ENCODE assay signal across 24 cellular contexts in the genomic region with DNA sequence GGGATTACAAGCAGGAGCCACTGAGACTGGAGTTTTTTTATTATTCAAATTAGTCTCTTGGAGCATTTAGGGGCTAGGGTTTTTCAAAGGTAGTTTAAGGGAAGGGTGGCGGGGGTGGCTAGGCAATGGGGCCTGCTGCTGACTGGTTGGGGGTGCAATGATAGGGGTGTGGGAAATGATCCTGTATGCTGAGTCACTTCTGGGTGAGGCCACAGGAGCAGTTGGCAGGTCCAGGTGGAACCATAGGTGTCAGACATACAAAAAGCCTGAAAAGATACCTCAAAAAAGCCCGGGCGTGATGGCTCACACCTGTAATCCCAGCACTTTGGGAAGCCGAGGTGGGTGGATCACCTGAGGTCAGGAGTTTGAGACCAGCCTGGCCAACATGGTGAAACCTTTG. TPM values are rescaled to one million over a fixed set of nuclear protein-coding genes. Genes with fewer than 3 reads are reported as not detected.
DNase-seq lines count a peak whose midpoint lies in the region; ATAC-seq, FAIRE-seq and TF ChIP-seq lines count a peak whose summit lies in the region.
"Had no signal": no experiment of that assay in that cellular context is flagged by ENCODE, and none has a peak within 500 bp of the region (broad histone marks: within the 10 kb centered on the region; RNA-seq: fewer than 3 reads in every experiment).

No MANE protein-coding gene starts in this region.

- intact Hi-C loops in K562 (cut with micrococcal nuclease): no loop called here

- H3K4me1 ChIP-seq in K562 (replicated peaks in 1 of 2; ENCODE audit: control insufficient read depth in 2 of 2, insufficient read depth in 2 of 2, low read length in 2 of 2) (peaks cover 38 to 45% of the 10 kb centered on the region in 2 experiments), foreskin keratinocyte (no peaks in the 10 kb centered on the region)
- H3K4me1 ChIP-seq: BE2C had no signal

- 75% methylated on average over 4 of the region's 4 CpGs for WGBS in K562 (ENCODE audit: insufficient coverage, low coverage, missing lambda C conversion rate)

- no peaks in the 10 kb centered on the region for H3K9me3 Mint-ChIP-seq in chondrocyte (ENCODE audit: low read depth)
- H3K9me3 Mint-ChIP-seq in activated CD8-positive, alpha-beta memory T cell treated with anti-CD3 and anti-CD28 coated beads, Interleukin-2, amount 10 ng/mL, durations not matched to agents 7 days and 5 days (ENCODE audit: low read depth): peaks cover 9% of the 10 kb centered on the region

- H3K27ac ChIP-seq in K562 (ENCODE audit: extremely low read depth, low read depth, low read length) (no peak overlapping the region), epithelial cell of prostate (peak overlapping the region; percentile 13), foreskin keratinocyte (no peak overlapping the region)
- H3K27ac ChIP-seq: GM23248 had no signal

- POLR2A ChIA-PET in K562 (lab: Yijun Ruan, JAX): interaction anchor here (0.7 kb wide), 1 partner anchor 61 kb away, joined by 5 read pairs; no protein-coding TSS in a partner anchor

- TF ChIP-seq RAD21 in K562 (CRISPR knock-in tag; conservative IDR thresholded peaks at IDR 0.05 in 1 of 2, IDR thresholded peaks at IDR 0.05 in 1 of 2): no peak

- H3K79me2 ChIP-seq in K562 (ENCODE audit: control insufficient read depth, insufficient read depth, low read length): no peaks in the 10 kb centered on the region

- no peak overlapping the region for H3K4me3 Mint-ChIP-seq in chondrocyte (ENCODE audit: unreplicated experiment)
- H3K4me3 Mint-ChIP-seq in activated CD8-positive, alpha-beta memory T cell treated with anti-CD3 and anti-CD28 coated beads, Interleukin-2, amount 10 ng/mL, durations not matched to agents 7 days and 5 days: no peak overlapping the region
- H3K4me3 Mint-ChIP-seq: CD8-positive, alpha-beta memory T cell had no signal

- no peaks in the 10 kb centered on the region for H3K4me1 Mint-ChIP-seq in chondrocyte (ENCODE audit: low read depth)
- H3K4me1 Mint-ChIP-seq in activated CD8-positive, alpha-beta memory T cell treated with anti-CD3 and anti-CD28 coated beads, Interleukin-2, amount 10 ng/mL, durations not matched to agents 7 days and 5 days: peaks cover 42% of the 10 kb centered on the region

- H3K36me3 Mint-ChIP-seq in chondrocyte (ENCODE audit: low read depth): no peaks in the 10 kb centered on the region
- peaks cover 20% of the 10 kb centered on the region for H3K36me3 Mint-ChIP-seq in activated CD8-positive, alpha-beta memory T cell treated with anti-CD3 and anti-CD28 coated beads, Interleukin-2, amount 10 ng/mL, durations not matched to agents 7 days and 5 days

- CTCF ChIA-PET in K562 (lab: Yijun Ruan, JAX; ENCODE audit: low intra/inter-chr PET ratio): no interaction called here
- CTCF ChIA-PET in activated CD8-positive, alpha-beta memory T cell treated with anti-CD3 and anti-CD28 coated beads, Interleukin-2, amount 10 ng/mL, durations not matched to agents 7 days and 5 days (lab: Charles Lee): interaction anchor here (8.5 kb wide), 1 partner anchor 14 kb away, joined by 71 read pairs; a partner anchor contains a TSS

- in situ Hi-C loops in K562 (cut with MboI): no loop called here

- no peak for TF ChIP-seq POLR2A in K562 (conservative IDR thresholded peaks at IDR 0.05)

- no peak for FAIRE-seq in K562 (lab: Jason Lieb, UNC)
- FAIRE-seq: GM12878, HTR-8/SVneo had no signal

- ATAC-seq in K562 (no peak), foreskin keratinocyte (peak; percentile 47), GM18867 (IDR thresholded peaks at IDR 0.05; ENCODE audit: unreplicated experiment) (no peak)
- ATAC-seq in activated CD8-positive, alpha-beta memory T cell treated with anti-CD3 and anti-CD28 coated beads, Interleukin-2, amount 10 ng/mL, durations not matched to agents 7 days and 5 days: no peak
- ATAC-seq: GM12878 had no signal

- no peak overlapping the region for H3K4me3 ChIP-seq in K562
- H3K4me3 ChIP-seq: GM12878, GM23248 had no signal

- H3K27me3 Mint-ChIP-seq in chondrocyte (ENCODE audit: low read depth): peaks cover 5% of the 10 kb centered on the region
- H3K27me3 Mint-ChIP-seq in activated CD8-positive, alpha-beta memory T cell treated with anti-CD3 and anti-CD28 coated beads, Interleukin-2, amount 10 ng/mL, durations not matched to agents 7 days and 5 days: peaks cover 36% of the 10 kb centered on the region

- no TSS peak for BruUV-seq in K562 (replicated peaks; lab: Mats Ljungman, UMichigan)

- DNase-seq in K562 (ENCODE audit: extremely low read depth in 1 of 4, low spot score in 3 of 4): no peak
- no peak for DNase-seq in epithelial cell of prostate (ENCODE audit: low read depth, low spot score)
- DNase-seq in foreskin keratinocyte: no peak
- no peak for DNase-seq in chondrocyte (ENCODE audit: low spot score)
- no peak for DNase-seq in activated CD8-positive, alpha-beta memory T cell treated with anti-CD3 and anti-CD28 coated beads, Interleukin-2, amount 10 ng/mL, durations not matched to agents 7 days and 5 days
- DNase-seq: ACHN; BE2C; C1 segment of cervical spinal cord; CD4-positive, CD25-positive, alpha-beta regulatory T cell; CD8-positive, alpha-beta memory T cell; COR-L47; DMS 273 treated with DMSO at 0.1 percent for 48 hours; DMS53; DND-41; EL; GM23248; HCEC 1CT; IMR-90 had no signal

- TF ChIP-seq CTCF in K562 (IDR thresholded peaks at IDR 0.05 in 2 of 3, conservative IDR thresholded peaks at IDR 0.05 in 1 of 3; ENCODE audit: insufficient read depth in 2 of 3, low read depth in 1 of 3, low read length in 3 of 3) (no peak), foreskin keratinocyte (conservative IDR thresholded peaks at IDR 0.05) (no peak), chondrocyte (IDR thresholded peaks at IDR 0.05) (no peak)

- H3K36me3 ChIP-seq in K562 (ENCODE audit: control insufficient read depth, insufficient read depth, low read length): no peaks in the 10 kb centered on the region
- H3K36me3 ChIP-seq: BE2C had no signal

- H3K9ac ChIP-seq in K562 (ENCODE audit: insufficient read depth in 1 of 2, low read depth in 2 of 2, low read length in 2 of 2): no peak overlapping the region
- H3K9ac ChIP-seq: GM23248 had no signal

- H3K9me3 ChIP-seq in K562 (replicated peaks; ENCODE audit: control insufficient read depth, insufficient read depth, low read depth, low read length): no peaks in the 10 kb centered on the region; the same call in 1 of the 2 replicates
- H3K9me3 ChIP-seq: BE2C had no signal

- no peak for TF ChIP-seq EP300 in K562 (IDR thresholded peaks at IDR 0.05; ENCODE audit: low read length)

- H2AFZ ChIP-seq in K562 (ENCODE audit: low read depth, low read length): no peak overlapping the region
- H2AFZ ChIP-seq: GM23248 had no signal

- no peaks in the 10 kb centered on the region for H3K9me1 ChIP-seq in K562 (ENCODE audit: control insufficient read depth, insufficient read depth, low read length)

- no peak overlapping the region for H3K4me2 ChIP-seq in K562 (ENCODE audit: insufficient read depth, low read length)

- H4K20me1 ChIP-seq in K562 (replicated peaks; ENCODE audit: control insufficient read depth, insufficient read depth, low read length): no peaks in the 10 kb centered on the region

- H3K27me3 ChIP-seq in K562 (ENCODE audit: control insufficient read depth in 2 of 2, insufficient read depth in 2 of 2, low read length in 2 of 2) (no peaks in the 10 kb centered on the region), foreskin keratinocyte (no peaks in the 10 kb centered on the region)
- H3K27me3 ChIP-seq: BE2C had no signal

- H3K27ac Mint-ChIP-seq in chondrocyte (ENCODE audit: unreplicated experiment): no peak overlapping the region
- H3K27ac Mint-ChIP-seq in activated CD8-positive, alpha-beta memory T cell treated with anti-CD3 and anti-CD28 coated beads, Interleukin-2, amount 10 ng/mL, durations not matched to agents 7 days and 5 days: no peak overlapping the region

RNA-seq across cellular contexts. Expression of a gene that starts 13.7 kb away (rescaled TPM):
- total RNA-seq in K562 (2011; cell fraction: chromatin; rRNA removed; ENCODE audit: low replicate concordance): 10.0 and 26.7 TPM in 2 replicates
- 43.5 and 54.1 TPM in 2 replicates for total RNA-seq in K562 (2011; cell fraction: nucleolus; rRNA removed)
- total RNA-seq in K562 (2011; cell fraction: nucleoplasm; rRNA removed): 28.7 and 33.9 TPM in 2 replicates
- 52.0 and 66.0 TPM in 2 replicates for total RNA-seq in K562 (2014; rRNA removed)
- total RNA-seq in K562 (2014; rRNA removed; fragmentation: Illumina TruSeq; extraction: Trizol): 25.2 and 30.1 TPM in 2 replicates
- 34.0 and 38.4 TPM in 2 replicates for total RNA-seq in K562 (2015; rRNA removed; fragmentation: Illumina TruSeq; extraction: Trizol)
- 43.3 and 45.8 TPM in 2 replicates for total RNA-seq in K562 (2021)
- polyA plus RNA-seq in K562 (2011; rRNA removed): 24.0 and 37.7 TPM in 2 replicates
- polyA plus RNA-seq in K562 (2011; cell fraction: cytosol; rRNA removed): 52.1 and 102 TPM in 2 replicates
- 36.8 and 44.5 TPM in 2 replicates for polyA plus RNA-seq in K562 (2011; cell fraction: nucleus; rRNA removed)
- 37.8 and 39.6 TPM in 2 replicates for polyA plus RNA-seq in K562 (2012)
- 22.5 and 35.0 TPM in 2 replicates for polyA plus RNA-seq in K562 (2014; fragmentation: Illumina TruSeq; extraction: Trizol)
- 10 to 100 TPM; 10.7 to 17.5 TPM for polyA plus RNA-seq in K562 (2014; fragmentation: Nextera tagmentation; extraction: Ambion mirVana)
- 41.8 and 42.0 TPM in 2 replicates for polyA plus RNA-seq in K562 (2014; rRNA removed)
- 12.5 and 13.8 TPM in 2 replicates for polyA minus RNA-seq in K562 (2011; rRNA and poly(A)+ RNA removed)
- polyA minus RNA-seq in K562 (2011; cell fraction: cytosol; rRNA and poly(A)+ RNA removed): 18.5 and 20.8 TPM in 2 replicates
- polyA minus RNA-seq in K562 (2011; cell fraction: nucleus; rRNA and poly(A)+ RNA removed): 19.5 and 23.8 TPM in 2 replicates
- total RNA-seq in foreskin keratinocyte: 50.7 and 66.0 TPM in 2 replicates
- 74.0 and 90.2 TPM in 2 replicates for polyA plus RNA-seq in foreskin keratinocyte
- 9.3 to 12.7 TPM (median 12.1 TPM) in 3 replicates for total RNA-seq in chondrocyte
- total RNA-seq in activated CD8-positive, alpha-beta memory T cell treated with anti-CD3 and anti-CD28 coated beads, Interleukin-2, amount 10 ng/mL, durations not matched to agents 7 days and 5 days: 10 to 100 TPM; 59.1 to 73.4 TPM

RNA-seq across cellular contexts. Expression of a gene that starts 32.6 kb away (rescaled TPM):
- not detected in 2 replicates for total RNA-seq in K562 (2011; cell fraction: chromatin; rRNA removed; ENCODE audit: low replicate concordance)
- not detected in 2 replicates for total RNA-seq in K562 (2011; cell fraction: nucleolus; rRNA removed)
- not detected in 2 replicates for total RNA-seq in K562 (2011; cell fraction: nucleoplasm; rRNA removed)
- total RNA-seq in K562 (2014; rRNA removed) (not detected in 2 replicates), K562 (2014; rRNA removed; fragmentation: Illumina TruSeq; extraction: Trizol) (not detected in 2 replicates), K562 (2015; rRNA removed; fragmentation: Illumina TruSeq; extraction: Trizol) (not detected in 2 replicates), K562 (2021) (not detected in 2 replicates), foreskin keratinocyte (not detected in 2 replicates), chondrocyte (not detected in 3 replicates)
- polyA plus RNA-seq in K562 (2011; rRNA removed) (not detected in 2 replicates), K562 (2014; fragmentation: Illumina TruSeq; extraction: Trizol) (not detected in 2 replicates), K562 (2014; fragmentation: Nextera tagmentation; extraction: Ambion mirVana) (not detected), K562 (2014; rRNA removed) (not detected in 2 replicates), foreskin keratinocyte (not detected in 2 replicates)
- polyA plus RNA-seq in K562 (2011; cell fraction: cytosol; rRNA removed): 0.04 TPM in 1 of 2 replicates, not detected in the other
- polyA plus RNA-seq in K562 (2011; cell fraction: nucleus; rRNA removed): not detected in 2 replicates
- not detected in 2 replicates for polyA plus RNA-seq in K562 (2012)
- polyA minus RNA-seq in K562 (2011; rRNA and poly(A)+ RNA removed): not detected in 2 replicates
- not detected in 2 replicates for polyA minus RNA-seq in K562 (2011; cell fraction: cytosol; rRNA and poly(A)+ RNA removed)
- polyA minus RNA-seq in K562 (2011; cell fraction: nucleus; rRNA and poly(A)+ RNA removed): not detected in 2 replicates
- not detected for total RNA-seq in activated CD8-positive, alpha-beta memory T cell treated with anti-CD3 and anti-CD28 coated beads, Interleukin-2, amount 10 ng/mL, durations not matched to agents 7 days and 5 days
- total RNA-seq: A172; CD4-positive, CD25-positive, alpha-beta regulatory T cell; CD8-positive, alpha-beta memory T cell; G401; GM12878; GM23248; H4; IMR-90 had no signal
- polyA plus RNA-seq: CD4-positive, CD25-positive, alpha-beta regulatory T cell; CD8-positive, alpha-beta memory T cell; GM23248; IMR-90 had no signal

RNA-seq across cellular contexts. Expression of a gene that starts 42.4 kb away (rescaled TPM):
- 0.44 and 0.46 TPM in 2 replicates for total RNA-seq in K562 (2011; cell fraction: chromatin; rRNA removed; ENCODE audit: low replicate concordance)
- total RNA-seq in K562 (2011; cell fraction: nucleolus; rRNA removed): 0.67 and 1.1 TPM in 2 replicates
- total RNA-seq in K562 (2011; cell fraction: nucleoplasm; rRNA removed): 0.81 and 1.2 TPM in 2 replicates
- total RNA-seq in K562 (2014; rRNA removed) (0.05 and 0.08 TPM in 2 replicates), K562 (2014; rRNA removed; fragmentation: Illumina TruSeq; extraction: Trizol) (0.04 and 0.06 TPM in 2 replicates), K562 (2015; rRNA removed; fragmentation: Illumina TruSeq; extraction: Trizol) (0.11 TPM in 2 replicates), K562 (2021) (0.04 and 0.16 TPM in 2 replicates), foreskin keratinocyte (31.7 and 43.0 TPM in 2 replicates), chondrocyte (15.5 to 39.5 TPM (median 15.6 TPM) in 3 replicates)
- polyA plus RNA-seq in K562 (2011; rRNA removed) (0.07 and 0.11 TPM in 2 replicates), K562 (2014; fragmentation: Illumina TruSeq; extraction: Trizol) (0.06 and 0.12 TPM in 2 replicates), K562 (2014; fragmentation: Nextera tagmentation; extraction: Ambion mirVana) (under 1 TPM; 0.10 to 0.17 TPM), K562 (2014; rRNA removed) (0.03 TPM in 1 of 2 replicates, not detected in the other), foreskin keratinocyte (28.3 and 35.2 TPM in 2 replicates)
- 0.03 and 0.07 TPM in 2 replicates for polyA plus RNA-seq in K562 (2011; cell fraction: cytosol; rRNA removed)
- 0.23 and 0.29 TPM in 2 replicates for polyA plus RNA-seq in K562 (2011; cell fraction: nucleus; rRNA removed)
- 0.36 and 0.39 TPM in 2 replicates for polyA plus RNA-seq in K562 (2012)
- polyA minus RNA-seq in K562 (2011; rRNA and poly(A)+ RNA removed): 0.21 and 0.46 TPM in 2 replicates
- polyA minus RNA-seq in K562 (2011; cell fraction: cytosol; rRNA and poly(A)+ RNA removed): not detected in 2 replicates
- 0.54 and 1.3 TPM in 2 replicates for polyA minus RNA-seq in K562 (2011; cell fraction: nucleus; rRNA and poly(A)+ RNA removed)
- 1 to 10 TPM; 2.2 to 4.8 TPM for total RNA-seq in activated CD8-positive, alpha-beta memory T cell treated with anti-CD3 and anti-CD28 coated beads, Interleukin-2, amount 10 ng/mL, durations not matched to agents 7 days and 5 days

RNA-seq across cellular contexts. Expression of a gene that starts 52.0 kb away (rescaled TPM):
- 27.4 and 48.7 TPM in 2 replicates for total RNA-seq in K562 (2011; cell fraction: chromatin; rRNA removed; ENCODE audit: low replicate concordance)
- total RNA-seq in K562 (2011; cell fraction: nucleolus; rRNA removed): 28.0 and 30.2 TPM in 2 replicates
- 20.8 and 23.6 TPM in 2 replicates for total RNA-seq in K562 (2011; cell fraction: nucleoplasm; rRNA removed)
- total RNA-seq in K562 (2014; rRNA removed) (4.0 and 4.7 TPM in 2 replicates), K562 (2014; rRNA removed; fragmentation: Illumina TruSeq; extraction: Trizol) (1.7 and 2.7 TPM in 2 replicates), K562 (2015; rRNA removed; fragmentation: Illumina TruSeq; extraction: Trizol) (2.2 and 2.3 TPM in 2 replicates), K562 (2021) (6.8 and 9.2 TPM in 2 replicates), foreskin keratinocyte (9.2 and 12.0 TPM in 2 replicates), chondrocyte (35.2 to 36.2 TPM (median 36.0 TPM) in 3 replicates)
- polyA plus RNA-seq in K562 (2011; rRNA removed) (5.6 and 7.1 TPM in 2 replicates), K562 (2014; fragmentation: Illumina TruSeq; extraction: Trizol) (2.1 and 3.9 TPM in 2 replicates), K562 (2014; fragmentation: Nextera tagmentation; extraction: Ambion mirVana) (under 1 TPM; 0.08 to 0.10 TPM), K562 (2014; rRNA removed) (7.2 and 9.8 TPM in 2 replicates), foreskin keratinocyte (8.2 and 9.4 TPM in 2 replicates)
- polyA plus RNA-seq in K562 (2011; cell fraction: cytosol; rRNA removed): 5.7 and 6.6 TPM in 2 replicates
- polyA plus RNA-seq in K562 (2011; cell fraction: nucleus; rRNA removed): 45.1 and 65.6 TPM in 2 replicates
- 4.8 and 8.3 TPM in 2 replicates for polyA plus RNA-seq in K562 (2012)
- polyA minus RNA-seq in K562 (2011; rRNA and poly(A)+ RNA removed): 2.4 and 4.7 TPM in 2 replicates
- 4.0 and 6.6 TPM in 2 replicates for polyA minus RNA-seq in K562 (2011; cell fraction: cytosol; rRNA and poly(A)+ RNA removed)
- polyA minus RNA-seq in K562 (2011; cell fraction: nucleus; rRNA and poly(A)+ RNA removed): 7.2 and 8.2 TPM in 2 replicates
- 10 to 100 TPM in 1 of 2 experiments, 1 to 10 TPM in 1; 8.5 to 10.5 TPM for total RNA-seq in activated CD8-positive, alpha-beta memory T cell treated with anti-CD3 and anti-CD28 coated beads, Interleukin-2, amount 10 ng/mL, durations not matched to agents 7 days and 5 days
